ENCODE assay signal across 9 cellular contexts in genomic region chr2:42359304-42359749, GRCh38. TPM values are rescaled to one million over a fixed set of nuclear protein-coding genes. Genes with fewer than 3 reads are reported as not detected.
DNase-seq lines count a peak whose midpoint lies in the region; ATAC-seq and TF ChIP-seq lines count a peak whose summit lies in the region.
"Had no signal": no experiment of that assay in that cellular context is flagged by ENCODE, and none has a peak within 500 bp of the region (broad histone marks: within the 10 kb centered on the region; RNA-seq: fewer than 3 reads in every experiment).

No MANE protein-coding gene starts in this region.

- POLR2A ChIA-PET in activated CD4-positive, alpha-beta T cell treated with anti-CD3 and anti-CD28 coated beads, Interleukin-2, amount 10 ng/mL, durations not matched to agents 7 days and 5 days (lab: Charles Lee), result no interaction called here

- no peak for DNase-seq in activated CD4-positive, alpha-beta T cell treated with anti-CD3 and anti-CD28 coated beads, Interleukin-2, amount 10 ng/mL, durations not matched to agents 7 days and 5 days
- no peak for DNase-seq in activated CD4-positive, alpha-beta T cell treated with anti-CD3 and anti-CD28 coated beads for 1 hour
- no peak for DNase-seq in T-helper 17 cell
- DNase-seq in foreskin fibroblast, result peak in 1 of 2 donors; percentile 31
- no peak for DNase-seq in stomach
- no peak for DNase-seq in DMS114 treated with DMSO at 0.1 percent for 48 hours (lab: John Stamatoyannopoulos, UW; ENCODE audit: unreplicated experiment)
- no peak for DNase-seq in ecto neural progenitor cell (ENCODE audit: low spot score)
- DNase-seq in activated CD4-positive, alpha-beta T cell treated with anti-CD3 and anti-CD28 coated beads for 4 hours, result no peak
- DNase-seq: amniotic stem cell had no signal

- H3K9me3 ChIP-seq in T-helper 17 cell (ENCODE audit: control insufficient read depth, low read length, poor library complexity, severe bottlenecking) (no peaks in the 10 kb centered on the region), stomach (no peaks in the 10 kb centered on the region)

- TF ChIP-seq CTCF in foreskin fibroblast (IDR thresholded peaks at IDR 0.05; ENCODE audit: low read depth, low read length), result no peak
- TF ChIP-seq CTCF in stomach (IDR thresholded peaks at IDR 0.05), result no peak

- peak overlapping the region; percentile 80 for H3K4me3 Mint-ChIP-seq in activated CD4-positive, alpha-beta T cell treated with anti-CD3 and anti-CD28 coated beads, Interleukin-2, amount 10 ng/mL, durations not matched to agents 7 days and 5 days
- H3K4me3 Mint-ChIP-seq in T-helper 17 cell, result peak overlapping the region; percentile 97

- H3K4me3 ChIP-seq in foreskin fibroblast (ENCODE audit: low read depth in 1 of 2, low read length in 2 of 2) (peak overlapping the region; percentile 93 to 97), stomach (peak overlapping the region; percentile 77 to 91 (median 85))

- H3K9me3 Mint-ChIP-seq in activated CD4-positive, alpha-beta T cell treated with anti-CD3 and anti-CD28 coated beads, Interleukin-2, amount 10 ng/mL, durations not matched to agents 7 days and 5 days, result no peaks in the 10 kb centered on the region

- CTCF ChIA-PET in activated CD4-positive, alpha-beta T cell treated with anti-CD3 and anti-CD28 coated beads, Interleukin-2, amount 10 ng/mL, durations not matched to agents 7 days and 5 days (lab: Charles Lee), result interaction anchor here (0.9 to 1.4 kb wide), 2 partner anchors 16 to 132 kb away, joined by 3 read pairs; no protein-coding TSS in a partner anchor

- peaks cover 10% of the 10 kb centered on the region for H3K36me3 Mint-ChIP-seq in activated CD4-positive, alpha-beta T cell treated with anti-CD3 and anti-CD28 coated beads, Interleukin-2, amount 10 ng/mL, durations not matched to agents 7 days and 5 days (ENCODE audit: low read depth)
- H3K36me3 Mint-ChIP-seq in T-helper 17 cell (ENCODE audit: low read depth), result peaks cover 4% of the 10 kb centered on the region

- H3K4me1 Mint-ChIP-seq in activated CD4-positive, alpha-beta T cell treated with anti-CD3 and anti-CD28 coated beads, Interleukin-2, amount 10 ng/mL, durations not matched to agents 7 days and 5 days, result peaks cover 54% of the 10 kb centered on the region
- H3K4me1 Mint-ChIP-seq in T-helper 17 cell, result peaks cover 47% of the 10 kb centered on the region

- peaks cover 0 to 5% (median 0%) of the 10 kb centered on the region in 4 donors for H3K36me3 ChIP-seq in stomach

- peak overlapping the region in 3 of 5 donors; percentile 93 to 96 (median 95) for H3K27ac ChIP-seq in stomach

- no peaks in the 10 kb centered on the region for H3K27me3 Mint-ChIP-seq in activated CD4-positive, alpha-beta T cell treated with anti-CD3 and anti-CD28 coated beads, Interleukin-2, amount 10 ng/mL, durations not matched to agents 7 days and 5 days
- H3K27me3 Mint-ChIP-seq in T-helper 17 cell, result no peaks in the 10 kb centered on the region

- TF ChIP-seq EP300 in stomach (IDR thresholded peaks at IDR 0.05), result no peak

- H3K27ac Mint-ChIP-seq in activated CD4-positive, alpha-beta T cell treated with anti-CD3 and anti-CD28 coated beads, Interleukin-2, amount 10 ng/mL, durations not matched to agents 7 days and 5 days, result peak overlapping the region; percentile 98
- H3K27ac Mint-ChIP-seq in T-helper 17 cell, result peak overlapping the region; percentile 98

- TF ChIP-seq POLR2A in stomach (IDR thresholded peaks at IDR 0.05), result no peak

- no peaks in the 10 kb centered on the region for H3K27me3 ChIP-seq in stomach

- intact Hi-C loops in stomach (cut with DNase I; ENCODE audit: low total_unique reads), result no loop called here

- peaks cover 19 to 67% (median 46%) of the 10 kb centered on the region in 4 donors for H3K4me1 ChIP-seq in stomach

- WGBS in stomach, 5 donors, result 30 to 53% (median 49%) methylated on average over 2 of the region's 2 CpGs

- no peak for ATAC-seq in T-helper 17 cell

RNA-seq across cellular contexts. Expression of gene COX7A2L, which starts 1.7 kb away (rescaled TPM):
- total RNA-seq in activated CD4-positive, alpha-beta T cell treated with anti-CD3 and anti-CD28 coated beads, Interleukin-2, amount 10 ng/mL, durations not matched to agents 7 days and 5 days, result 10 to 100 TPM; 86.4 to 92.1 TPM
- total RNA-seq in T-helper 17 cell (10 to 100 TPM; 50.9 to 55.3 TPM), stomach (100 to 1,000 TPM in 1 of 5 donors, 10 to 100 TPM in 4; 36.2 to 135 (median 59.3) TPM)
- polyA plus RNA-seq in stomach, result 100 to 1,000 TPM; 120 to 222 (median 142) TPM
